ENCODE assay signal across 1 cellular context in the genomic region with DNA sequence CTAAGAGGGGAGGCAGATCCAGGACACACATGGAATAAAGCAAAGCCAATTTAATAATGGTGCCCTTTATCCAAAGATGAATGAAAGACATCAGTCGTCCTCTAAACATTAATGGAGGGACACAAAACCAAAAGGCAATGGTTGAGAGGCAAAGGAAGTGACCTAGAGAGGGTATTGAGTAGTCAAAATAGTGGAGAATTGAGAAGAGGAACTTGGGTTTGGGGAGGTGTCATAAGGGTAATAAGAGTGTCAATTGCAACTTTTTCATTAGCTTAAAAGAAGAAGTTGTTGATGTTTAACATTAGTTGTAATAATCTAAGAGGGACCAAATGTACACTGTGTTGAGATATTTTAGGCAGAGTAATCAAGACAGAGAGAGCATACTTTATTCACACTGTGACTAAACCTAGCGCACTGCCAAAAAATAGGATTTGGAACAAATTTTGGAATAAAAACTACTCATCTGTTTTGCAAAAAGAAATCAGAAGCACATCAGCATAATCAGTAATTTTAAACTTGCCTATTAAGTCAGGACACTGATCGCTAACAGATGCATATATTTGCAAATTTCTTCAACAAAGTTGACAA.
TF ChIP-seq lines count a peak whose summit lies in the region.

No MANE protein-coding gene starts in this region.

TF ChIP-seq in WTC11, 78 proteins besides CTCF, POLR2A, EP300 and RAD21 (continued from another document):
- TF ChIP-seq ZNF512 (CRISPR knock-in tag; IDR thresholded peaks at IDR 0.05; ENCODE audit: borderline replicate concordance), result no peak
